In the genomic region with DNA sequence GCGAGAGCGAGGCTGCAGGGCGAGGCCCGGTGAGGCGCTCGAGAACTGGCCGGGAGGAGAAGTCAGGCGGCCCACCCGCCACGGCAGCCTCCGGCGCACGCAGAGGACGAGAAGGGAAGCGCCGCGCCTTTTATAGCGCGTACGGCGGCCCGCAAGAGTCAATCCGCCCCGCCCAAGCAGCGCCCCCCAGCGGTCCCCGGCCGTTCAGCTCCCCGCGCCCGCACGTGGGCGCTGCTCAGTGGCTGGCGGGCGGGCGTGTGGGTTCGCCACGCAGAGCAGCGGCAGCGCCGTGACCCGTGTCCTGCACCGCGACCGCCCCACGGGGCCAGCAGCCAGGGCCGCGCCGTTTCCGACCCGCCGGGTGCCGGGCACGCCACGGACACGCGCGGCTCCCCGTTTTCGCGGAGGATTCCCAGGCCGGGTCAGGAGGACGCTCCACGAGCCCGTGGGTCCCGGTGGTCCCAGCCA, we compare ENCODE assay signal across 8 cellular contexts. TPM values are rescaled to one million over a fixed set of nuclear protein-coding genes. Genes with fewer than 3 reads are reported as not detected.
DNase-seq lines count a peak whose midpoint lies in the region; ATAC-seq, FAIRE-seq and TF ChIP-seq lines count a peak whose summit lies in the region.

No MANE protein-coding gene starts in this region.

- peak in 1 of 2 experiments; percentile 49; a peak in 1 of 4 replicates for TF ChIP-seq EP300 in SK-N-SH (IDR thresholded peaks at IDR 0.05; ENCODE audit: borderline replicate concordance in 1 of 2, low read depth in 1 of 2, low read length in 1 of 2)

- peak overlapping the region; percentile 84 for H2AFZ ChIP-seq in SK-N-SH (ENCODE audit: low read depth)

- no peaks in the 10 kb centered on the region for H3K9me3 Mint-ChIP-seq in activated naive CD4-positive, alpha-beta T cell treated with anti-CD3 and anti-CD28 coated beads, Interleukin-2, amount 50 U/mL, for 72 hours

- H3K36me3 Mint-ChIP-seq in activated naive CD4-positive, alpha-beta T cell treated with anti-CD3 and anti-CD28 coated beads, Interleukin-2, amount 50 U/mL, for 72 hours = peaks cover 35% of the 10 kb centered on the region in 2 donors

- H3K9me3 ChIP-seq in SK-N-SH (no peaks in the 10 kb centered on the region), pancreas (no peaks in the 10 kb centered on the region), thyroid gland (no peaks in the 10 kb centered on the region)

- no peak for TF ChIP-seq RAD21 in SK-N-SH (IDR thresholded peaks at IDR 0.05; ENCODE audit: low read length)

- peaks cover 46% of the 10 kb centered on the region for H4K20me1 ChIP-seq in SK-N-SH (ENCODE audit: insufficient read depth)

- H3K4me2 ChIP-seq in SK-N-SH = peak overlapping the region; percentile 84

- peaks cover 12 to 25% of the 10 kb centered on the region in 2 experiments; a peak in 2 of 4 replicates for H3K4me1 ChIP-seq in SK-N-SH (ENCODE audit: control insufficient read depth in 1 of 2, insufficient read depth in 2 of 2, low read depth in 1 of 2, low read length in 1 of 2)
- peaks cover 7 to 23% (median 10%) of the 10 kb centered on the region in 3 donors for H3K4me1 ChIP-seq in pancreas
- peaks cover 22 to 37% of the 10 kb centered on the region in 2 donors for H3K4me1 ChIP-seq in thyroid gland

- peak; percentile 80 to 85 for ATAC-seq in activated naive CD4-positive, alpha-beta T cell treated with anti-CD3 and anti-CD28 coated beads, Interleukin-2, amount 50 U/mL, for 72 hours
- ATAC-seq in Right ventricle myocardium inferior (peak; percentile 88), pancreas (peak; percentile 86 to 90 (median 88))

- peak overlapping the region; percentile 95 for H3K9ac ChIP-seq in SK-N-SH

- H3K27ac ChIP-seq in SK-N-SH (ENCODE audit: low read depth in 2 of 2, low read length in 1 of 2) (peak overlapping the region in 1 of 2 experiments; percentile 63; a peak in 2 of 4 replicates), pancreas (peak overlapping the region in 3 of 4 donors; percentile 41 to 77 (median 49)), thyroid gland (peak overlapping the region; percentile 1 to 41 (median 22))

- H3K79me2 ChIP-seq in SK-N-SH (ENCODE audit: insufficient read depth) = peaks cover 65% of the 10 kb centered on the region

- POLR2A ChIA-PET in SK-N-SH (lab: Yijun Ruan, JAX) = interaction anchor here (0.5 to 5.2 kb wide), 20 partner anchors 8 to 435 kb away, joined by 3 to 51 read pairs (median 3); partner anchors contain the start of gene LCN8

- FAIRE-seq in pancreas (lab: Jason Lieb, UNC) = no peak

- TF ChIP-seq POLR2A in thyroid gland (IDR thresholded peaks at IDR 0.05) = peak; percentile 86 to 95

- DNase-seq in ELR (ENCODE audit: low read depth) (peak; percentile 88), H4 (ENCODE audit: low spot score) (peak; percentile 72), M059J (ENCODE audit: low read depth) (peak; percentile 78), SK-N-SH (peak; percentile 98), Right ventricle myocardium inferior (ENCODE audit: missing footprints) (peak; percentile 95), pancreas (peak; percentile 83 to 99 (median 93)), thyroid gland (peak; percentile 88 to 89)
- peak; percentile 91 to 94 for DNase-seq in activated naive CD4-positive, alpha-beta T cell treated with anti-CD3 and anti-CD28 coated beads, Interleukin-2, amount 50 U/mL, for 72 hours (ENCODE audit: low spot score in 2 of 2)

- CTCF ChIA-PET in SK-N-SH (lab: Yijun Ruan, JAX) = interaction anchor here (0.6 to 6.8 kb wide), 25 partner anchors 9 to 491 kb away, joined by 3 to 99 read pairs (median 5); partner anchors contain the start of genes DIPK1B, LCN10 and LCN8

- peak; percentile 75 for TF ChIP-seq CTCF in SK-N-SH (IDR thresholded peaks at IDR 0.05)
- TF ChIP-seq CTCF in pancreas (IDR thresholded peaks at IDR 0.05) = peak; percentile 85 to 90 (median 88)
- TF ChIP-seq CTCF in thyroid gland (IDR thresholded peaks at IDR 0.05) = peak; percentile 48 to 98 (median 84)

- H3K36me3 ChIP-seq in SK-N-SH (replicated peaks in 1 of 2; ENCODE audit: control insufficient read depth in 1 of 2, insufficient read depth in 2 of 2, low read length in 1 of 2) (peaks cover 25 to 26% of the 10 kb centered on the region in 2 experiments), pancreas (peaks cover 5 to 30% (median 21%) of the 10 kb centered on the region in 3 donors), thyroid gland (peaks cover 29 to 32% of the 10 kb centered on the region in 2 donors)

- H3K9me2 ChIP-seq in SK-N-SH = no peaks in the 10 kb centered on the region

- H3K4me3 ChIP-seq in SK-N-SH (ENCODE audit: low read depth in 2 of 2, low read length in 1 of 2) = peak overlapping the region; percentile 83 to 85
- peak overlapping the region; percentile 75 to 98 (median 78) for H3K4me3 ChIP-seq in pancreas
- peak overlapping the region; percentile 39 to 54 (median 51) for H3K4me3 ChIP-seq in thyroid gland (replicated peaks in 1 of 3)

- H3K27me3 ChIP-seq in SK-N-SH (ENCODE audit: insufficient read depth) (no peaks in the 10 kb centered on the region), pancreas (no peaks in the 10 kb centered on the region), thyroid gland (no peaks in the 10 kb centered on the region)

- peaks cover 24% of the 10 kb centered on the region for H3F3A ChIP-seq in SK-N-SH (replicated peaks; ENCODE audit: insufficient read depth)

- peak overlapping the region in 1 of 2 donors; percentile 83 for H3K27ac Mint-ChIP-seq in activated naive CD4-positive, alpha-beta T cell treated with anti-CD3 and anti-CD28 coated beads, Interleukin-2, amount 50 U/mL, for 72 hours

- intact Hi-C loops in Right ventricle myocardium inferior (cut with DNase I) (loop anchor here (5.0 kb wide), 1 partner anchor 41 kb away; the partner anchor contains the start of gene AGPAT2), pancreas (cut with DNase I) (no loop called here), thyroid gland (cut with DNase I) (no loop called here)

- 0% methylated on average over 2 of the region's 66 CpGs for WGBS in SK-N-SH (ENCODE audit: low lambda C conversion rate)
- 0 to 1% methylated on average over 39 to 66 of the region's 66 CpGs for WGBS in pancreas, 2 donors
- WGBS in thyroid gland, 2 donors = no CpG with 5 or more reads among the region's 66 CpGs

RNA-seq across cellular contexts. Expression of gene LCN10, which starts 14.6 kb away (rescaled TPM):
- total RNA-seq in H4 (2014; rRNA removed; shearing (Covaris generic)) = not detected in 2 replicates
- not detected in 2 replicates for total RNA-seq in M059J (2014; rRNA removed; shearing (Covaris generic))
- polyA plus RNA-seq in SK-N-SH (2012; rRNA removed) (not detected in 2 replicates), pancreas (10 to 100 TPM; 12.4 to 54.0 TPM)
- not detected in 2 replicates for polyA plus RNA-seq in SK-N-SH (2012; cell fraction: cytosol; rRNA removed)
- polyA plus RNA-seq in SK-N-SH (2012; cell fraction: nucleus; rRNA removed) = not detected in 2 replicates
- 1 to 10 TPM in 1 of 2 donors, under 1 TPM in 1; 0.89 to 1.6 TPM for total RNA-seq in activated naive CD4-positive, alpha-beta T cell treated with anti-CD3 and anti-CD28 coated beads, Interleukin-2, amount 50 U/mL, for 72 hours
- total RNA-seq in Right ventricle myocardium inferior (11.3 TPM), pancreas (1 to 10 TPM in 4 of 6 donors, under 1 TPM in 2; 0.16 to 1.7 (median 1.4) TPM), thyroid gland (10 to 100 TPM in 1 of 4 donors, 1 to 10 TPM in 3; 5.8 to 10.1 (median 7.1) TPM)

RNA-seq across cellular contexts. Expression of gene DIPK1B, which starts 15.7 kb away (rescaled TPM):
- total RNA-seq in H4 (2014; rRNA removed; shearing (Covaris generic)) = 3.8 and 6.1 TPM in 2 replicates
- 1.5 and 1.6 TPM in 2 replicates for total RNA-seq in M059J (2014; rRNA removed; shearing (Covaris generic))
- polyA plus RNA-seq in SK-N-SH (2012; rRNA removed) = 24.5 and 27.1 TPM in 2 replicates
- polyA plus RNA-seq in SK-N-SH (2012; cell fraction: cytosol; rRNA removed) = 10.2 and 18.9 TPM in 2 replicates
- 29.2 and 33.2 TPM in 2 replicates for polyA plus RNA-seq in SK-N-SH (2012; cell fraction: nucleus; rRNA removed)
- under 1 TPM in 1 of 2 donors, not detected in 1; 0.37 TPM for total RNA-seq in activated naive CD4-positive, alpha-beta T cell treated with anti-CD3 and anti-CD28 coated beads, Interleukin-2, amount 50 U/mL, for 72 hours
- total RNA-seq in Right ventricle myocardium inferior = 16.4 TPM
- 1 to 10 TPM; 4.3 to 7.5 (median 5.8) TPM for total RNA-seq in pancreas
- 10 to 100 TPM; 13.2 to 32.3 TPM for polyA plus RNA-seq in pancreas
- total RNA-seq in thyroid gland = 10 to 100 TPM; 19.4 to 23.6 (median 22.6) TPM

RNA-seq across cellular contexts. Expression of gene LCN6, which starts 20.2 kb away (rescaled TPM):
- not detected in 2 replicates for total RNA-seq in H4 (2014; rRNA removed; shearing (Covaris generic))
- total RNA-seq in M059J (2014; rRNA removed; shearing (Covaris generic)) = not detected in 2 replicates
- polyA plus RNA-seq in SK-N-SH (2012; rRNA removed) (not detected in 2 replicates), pancreas (10 to 100 TPM; 13.0 to 25.6 TPM)
- not detected in 2 replicates for polyA plus RNA-seq in SK-N-SH (2012; cell fraction: cytosol; rRNA removed)
- not detected in 2 replicates for polyA plus RNA-seq in SK-N-SH (2012; cell fraction: nucleus; rRNA removed)
- not detected for total RNA-seq in activated naive CD4-positive, alpha-beta T cell treated with anti-CD3 and anti-CD28 coated beads, Interleukin-2, amount 50 U/mL, for 72 hours
- total RNA-seq in Right ventricle myocardium inferior (22.2 TPM), pancreas (1 to 10 TPM in 4 of 6 donors, not detected in 2; 1.1 to 5.2 (median 3.2) TPM), thyroid gland (10 to 100 TPM in 1 of 4 donors, 1 to 10 TPM in 3; 1.4 to 10.0 (median 4.5) TPM)

RNA-seq across cellular contexts. Expression of gene LCN8, which starts 29.9 kb away (rescaled TPM):
- total RNA-seq in H4 (2014; rRNA removed; shearing (Covaris generic)) = not detected in 2 replicates
- total RNA-seq in M059J (2014; rRNA removed; shearing (Covaris generic)) = not detected in 2 replicates
- not detected in 2 replicates for polyA plus RNA-seq in SK-N-SH (2012; rRNA removed)
- not detected in 2 replicates for polyA plus RNA-seq in SK-N-SH (2012; cell fraction: cytosol; rRNA removed)
- polyA plus RNA-seq in SK-N-SH (2012; cell fraction: nucleus; rRNA removed) = 0.02 TPM in 1 of 2 replicates, not detected in the other
- total RNA-seq in activated naive CD4-positive, alpha-beta T cell treated with anti-CD3 and anti-CD28 coated beads, Interleukin-2, amount 50 U/mL, for 72 hours = not detected
- not detected for total RNA-seq in Right ventricle myocardium inferior
- total RNA-seq in pancreas = not detected
- polyA plus RNA-seq in pancreas = not detected
- total RNA-seq in thyroid gland = 1 to 10 TPM in 1 of 4 donors, under 1 TPM in 1, not detected in 2; 0.93 to 1.0 TPM

RNA-seq across cellular contexts. Expression of gene LCN15, which starts 36.2 kb away (rescaled TPM):
- not detected in 2 replicates for total RNA-seq in H4 (2014; rRNA removed; shearing (Covaris generic))
- not detected in 2 replicates for total RNA-seq in M059J (2014; rRNA removed; shearing (Covaris generic))
- 0.08 TPM in 1 of 2 replicates, not detected in the other for polyA plus RNA-seq in SK-N-SH (2012; rRNA removed)
- not detected in 2 replicates for polyA plus RNA-seq in SK-N-SH (2012; cell fraction: cytosol; rRNA removed)
- 0.04 and 0.06 TPM in 2 replicates for polyA plus RNA-seq in SK-N-SH (2012; cell fraction: nucleus; rRNA removed)
- total RNA-seq in activated naive CD4-positive, alpha-beta T cell treated with anti-CD3 and anti-CD28 coated beads, Interleukin-2, amount 50 U/mL, for 72 hours = not detected
- total RNA-seq in Right ventricle myocardium inferior = 0.46 TPM
- not detected for total RNA-seq in pancreas
- polyA plus RNA-seq in pancreas = not detected
- not detected for total RNA-seq in thyroid gland
